31 cellular contexts compared by ENCODE assay signal in genomic region chr1:30257322-30257721, GRCh38.
"Had no signal": no experiment of that assay in that cellular context is flagged by ENCODE, and none has a peak within 500 bp of the region (broad histone marks: within the 10 kb centered on the region; RNA-seq: fewer than 3 reads in every experiment).

No MANE protein-coding gene starts in this region.

- H3K27ac ChIP-seq: brain microvascular endothelial cell, coronary artery, dorsolateral prefrontal cortex, WERI-Rb-1 had no signal

- H3K4me3 Mint-ChIP-seq: activated B cell treated with CpG ODN at 0.5 μM for 24 hours; activated naive CD8-positive, alpha-beta T cell; activated T-cell treated with anti-CD3 and anti-CD28 coated beads, Interleukin-2, amount 50 U/mL, for 24 hours; activated T-cell treated with anti-CD3 and anti-CD28 coated beads, Interleukin-2, amount 50 U/mL, for 72 hours; dendritic cell treated with granulocyte-macrophage colony-stimulating factor and Interleukin-4, amounts not matched to agents 40 ng/mL and 50 ng/mL, for 4 days; endodermal cell; T-helper 17 cell; T-helper 2 cell treated with Interferon-gamma antibody and Interleukin-4, amounts not matched to agents 5 μg/mL and 100 μg/mL, for 36 hours had no signal

- H3K36me3 ChIP-seq: brain microvascular endothelial cell, WERI-Rb-1 had no signal

- DNase-seq: activated B cell treated with CpG ODN at 0.5 μM for 24 hours; activated CD4-positive, alpha-beta T cell treated with anti-CD3 and anti-CD28 coated beads for 48 hours; activated CD4-positive, alpha-beta T cell treated with anti-CD3 and anti-CD28 coated beads, Interleukin-2, amount 50 U/mL, for 1 hour; activated CD4-positive, alpha-beta T cell treated with anti-CD3 and anti-CD28 coated beads, Interleukin-2, amount 50 U/mL, for 48 hours; activated CD8-positive, alpha-beta memory T cell treated with anti-CD3 and anti-CD28 coated beads, Interleukin-2, amount 50 U/mL, for 48 hours; activated gamma-delta T cell treated with Interleukin-2 at 50 U/mL for 16 hours; activated naive CD4-positive, alpha-beta T cell treated with anti-CD3 and anti-CD28 coated beads, Interleukin-2, amount 50 U/mL, for 16 hours; activated naive CD4-positive, alpha-beta T cell treated with Interleukin-2 at 50 U/mL for 16 hours; activated T-cell treated with anti-CD3 and anti-CD28 coated beads for 4 hours; activated T-cell treated with anti-CD3 and anti-CD28 coated beads, Interleukin-2, amount 50 U/mL, for 24 hours; activated T-cell treated with anti-CD3 and anti-CD28 coated beads, Interleukin-2, amount 50 U/mL, for 72 hours; amniotic stem cell; anterior cingulate cortex; brain microvascular endothelial cell; central memory CD4-positive, alpha-beta T cell; cerebellar nuclear complex; dorsolateral prefrontal cortex; effector memory CD4-positive, alpha-beta T cell; endodermal cell; foreskin fibroblast; head of caudate nucleus; T-helper 1 cell; T-helper 17 cell; T1000; WERI-Rb-1 had no signal

- H3K4me3 ChIP-seq: coronary artery, dorsolateral prefrontal cortex had no signal

- H3K27me3 ChIP-seq: brain microvascular endothelial cell had no signal

- H3K9me3 Mint-ChIP-seq: activated B cell treated with CpG ODN at 0.5 μM for 24 hours; activated T-cell treated with anti-CD3 and anti-CD28 coated beads, Interleukin-2, amount 50 U/mL, for 24 hours; dendritic cell treated with granulocyte-macrophage colony-stimulating factor and Interleukin-4, amounts not matched to agents 40 ng/mL and 50 ng/mL, for 4 days; T-helper 2 cell treated with Interferon-gamma antibody and Interleukin-4, amounts not matched to agents 5 μg/mL and 100 μg/mL, for 36 hours had no signal

- H3K27ac Mint-ChIP-seq: activated B cell treated with CpG ODN at 0.5 μM for 24 hours; activated naive CD8-positive, alpha-beta T cell; activated T-cell treated with anti-CD3 and anti-CD28 coated beads, Interleukin-2, amount 50 U/mL, for 24 hours; activated T-cell treated with anti-CD3 and anti-CD28 coated beads, Interleukin-2, amount 50 U/mL, for 72 hours; dendritic cell treated with granulocyte-macrophage colony-stimulating factor and Interleukin-4, amounts not matched to agents 40 ng/mL and 50 ng/mL, for 4 days; endodermal cell; T-helper 17 cell; T-helper 2 cell treated with Interferon-gamma antibody and Interleukin-4, amounts not matched to agents 5 μg/mL and 100 μg/mL, for 36 hours had no signal

- H3K4me1 Mint-ChIP-seq: activated B cell treated with CpG ODN at 0.5 μM for 24 hours had no signal

- H3K36me3 Mint-ChIP-seq: activated naive CD8-positive, alpha-beta T cell had no signal

- ATAC-seq: activated CD4-positive, CD25-positive, alpha-beta regulatory T cell treated with anti-CD3 and anti-CD28 coated beads, Interleukin-2, amount 50 U/mL, for 24 hours; activated T-cell treated with anti-CD3 and anti-CD28 coated beads, Interleukin-2, amount 50 U/mL, for 72 hours; esophagus mucosa; T-helper 17 cell had no signal
